In the genomic region with DNA sequence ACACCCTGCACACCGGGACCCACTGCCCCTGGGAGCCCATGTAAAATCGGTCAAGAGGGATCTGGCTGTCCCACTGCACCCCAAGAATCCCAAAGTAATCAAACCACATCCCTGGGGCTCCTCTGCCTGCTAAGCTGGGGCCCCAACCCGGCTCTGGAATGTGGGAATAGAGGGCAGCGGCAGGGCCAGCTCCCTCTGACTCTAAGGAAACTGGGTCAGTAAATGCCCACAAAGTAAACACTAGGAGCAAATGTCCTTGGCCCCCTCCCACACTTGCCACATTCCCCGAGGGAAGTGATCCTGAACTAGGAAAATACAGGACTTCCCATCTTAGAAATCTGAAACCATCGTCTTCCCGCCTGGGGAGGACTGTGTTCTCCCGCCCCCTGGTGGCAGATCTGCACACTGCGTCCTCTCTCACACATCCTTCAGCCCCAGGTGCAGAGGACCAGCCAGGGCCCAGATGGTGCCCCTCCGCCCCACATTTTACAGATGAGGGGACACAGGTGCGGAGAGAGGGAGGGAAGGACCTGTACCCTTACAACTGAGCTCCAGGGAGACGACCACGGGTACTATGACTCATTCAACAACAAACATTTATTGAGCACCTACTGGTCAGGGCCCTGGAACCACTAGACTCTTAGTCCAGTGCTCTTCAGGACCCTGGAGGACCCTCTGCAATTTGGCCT, we compare ENCODE assay signal across 8 cellular contexts. TPM values are rescaled to one million over a fixed set of nuclear protein-coding genes. Genes with fewer than 3 reads are reported as not detected.
DNase-seq lines count a peak whose midpoint lies in the region; ATAC-seq and TF ChIP-seq lines count a peak whose summit lies in the region.

No MANE protein-coding gene starts in this region.

- H3K9me3 ChIP-seq in WERI-Rb-1 (ENCODE audit: severe bottlenecking) = no peaks in the 10 kb centered on the region
- H3K9me3 ChIP-seq in mammary epithelial cell (replicated peaks; ENCODE audit: insufficient read depth, low read length) = no peaks in the 10 kb centered on the region

- no peaks in the 10 kb centered on the region for H4K20me1 ChIP-seq in mammary epithelial cell (ENCODE audit: insufficient read depth, low read length)

- H3K27ac ChIP-seq in WERI-Rb-1 (no peak overlapping the region), mammary epithelial cell (ENCODE audit: insufficient read depth, low read depth, low read length) (peak overlapping the region; percentile 93)

- H3K36me3 ChIP-seq in WERI-Rb-1 = peaks cover 33% of the 10 kb centered on the region
- no peaks in the 10 kb centered on the region for H3K36me3 ChIP-seq in mammary epithelial cell (ENCODE audit: insufficient read depth, low read length)

- peak; percentile 56 to 81 (median 76) for DNase-seq in NCI-H1417 (lab: John Stamatoyannopoulos, UW)
- DNase-seq in NCI-H1417 treated with DMSO at 0.1 percent for 48 hours (lab: John Stamatoyannopoulos, UW) = no peak
- DNase-seq in NCI-H2081 treated with DMSO at 0.1 percent for 48 hours (lab: John Stamatoyannopoulos, UW) = peak; percentile 27
- peak; percentile 89 for DNase-seq in WERI-Rb-1
- DNase-seq in mammary epithelial cell = peak; percentile 76
- DNase-seq in iris pigment epithelial cell (ENCODE audit: low read depth) = peak; percentile 59
- peak; percentile 82 for DNase-seq in stimulated activated CD4-positive, alpha-beta T cell treated with anti-CD3 and anti-CD28 coated beads, Interleukin-15, amount 100 ng/mL, for 24 hours

- intact Hi-C loops in mammary epithelial cell (cut with micrococcal nuclease) = loop anchor here (1.0 to 2.0 kb wide), 4 partner anchors 15 to 105 kb away; a partner anchor contains a TSS

- no peaks in the 10 kb centered on the region for H3K27me3 ChIP-seq in WERI-Rb-1 (ENCODE audit: insufficient read depth, low read depth, severe bottlenecking)
- no peaks in the 10 kb centered on the region for H3K27me3 ChIP-seq in mammary epithelial cell (ENCODE audit: insufficient read depth, low read length)

- H3K79me2 ChIP-seq in mammary epithelial cell (ENCODE audit: insufficient read depth, low read length) = no peaks in the 10 kb centered on the region

- dilution Hi-C loops in mammary epithelial cell (cut with HindIII; ENCODE audit: low sequenced_read_pairs) = loop anchor here (5.0 kb wide), 1 partner anchor 59 kb away; no protein-coding TSS in a partner anchor

- H3K4me2 ChIP-seq in mammary epithelial cell (ENCODE audit: insufficient read depth, low read depth, low read length) = peak overlapping the region; percentile 46

- no TSS peak for BruUV-seq in mammary epithelial cell (replicated peaks; lab: Mats Ljungman, UMichigan)

- CTCF ChIA-PET in mammary epithelial cell (lab: Charles Lee; ENCODE audit: low non-redundant PET) = interaction anchor here (0.7 to 2.0 kb wide), 2 partner anchors 10 to 15 kb away, joined by 4 to 39 read pairs; a partner anchor contains a TSS

- peak overlapping the region; percentile 65 for H3K9ac ChIP-seq in mammary epithelial cell (ENCODE audit: insufficient read depth, low read length)

- H3K4me1 ChIP-seq in mammary epithelial cell (ENCODE audit: insufficient read depth, low read length) = peaks cover 23% of the 10 kb centered on the region

- in situ Hi-C loops in mammary epithelial cell (cut with MboI; ENCODE audit: low sequenced_read_pairs in 2 of 2) = loop anchor here in 1 of 2 donors (5.0 kb wide), 1 partner anchor 64 kb away; no protein-coding TSS in a partner anchor

- no peak overlapping the region for H3K4me3 ChIP-seq in WERI-Rb-1 (ENCODE audit: low read depth, low read length)
- peak overlapping the region in 1 of 3 experiments; percentile 22 for H3K4me3 ChIP-seq in mammary epithelial cell (replicated peaks in 1 of 3; ENCODE audit: insufficient read depth in 1 of 3, low read depth in 2 of 3, low read length in 3 of 3)

- TF ChIP-seq CTCF in WERI-Rb-1 (IDR thresholded peaks at IDR 0.05; ENCODE audit: low read depth, low read length) = peak; percentile 98
- peak; percentile 96 to 98 for TF ChIP-seq CTCF in mammary epithelial cell (conservative IDR thresholded peaks at IDR 0.05 in 1 of 2, IDR thresholded peaks at IDR 0.05 in 1 of 2; ENCODE audit: extremely low read depth in 1 of 2, insufficient read depth in 1 of 2, low read depth in 1 of 2, low read length in 2 of 2)

- ATAC-seq in GM21619 (IDR thresholded peaks at IDR 0.05; ENCODE audit: unreplicated experiment) = no peak

- WGBS in mammary epithelial cell (ENCODE audit: low coverage, missing lambda C conversion rate) = 2% methylated on average over 12 of the region's 13 CpGs

- H2AFZ ChIP-seq in mammary epithelial cell (ENCODE audit: low read depth, low read length) = no peak overlapping the region

RNA-seq across cellular contexts. Expression of a gene that starts 10.2 kb away (rescaled TPM):
- 10 to 100 TPM; 30.5 to 42.3 TPM for total RNA-seq in mammary epithelial cell
- 32.7 TPM for polyA plus RNA-seq in mammary epithelial cell
- polyA minus RNA-seq in mammary epithelial cell = 6.2 TPM

RNA-seq across cellular contexts. Expression of a gene that starts 11.3 kb away (rescaled TPM):
- 100 to 1,000 TPM; 131 to 137 TPM for total RNA-seq in mammary epithelial cell
- 99.6 TPM for polyA plus RNA-seq in mammary epithelial cell
- 46.0 TPM for polyA minus RNA-seq in mammary epithelial cell

RNA-seq across cellular contexts. Expression of a gene that starts 15.0 kb away (rescaled TPM):
- 100 to 1,000 TPM; 444 to 578 TPM for total RNA-seq in mammary epithelial cell
- 223 TPM for polyA plus RNA-seq in mammary epithelial cell
- polyA minus RNA-seq in mammary epithelial cell = 582 TPM

RNA-seq across cellular contexts. Expression of a gene that starts 34.5 kb away (rescaled TPM):
- 10 to 100 TPM; 40.5 to 55.2 TPM for total RNA-seq in mammary epithelial cell
- polyA plus RNA-seq in mammary epithelial cell = 55.0 TPM
- 46.8 TPM for polyA minus RNA-seq in mammary epithelial cell

RNA-seq across cellular contexts. Expression of a gene that starts 36.1 kb away (rescaled TPM):
- under 1 TPM; 0.38 to 0.67 TPM for total RNA-seq in mammary epithelial cell
- polyA plus RNA-seq in mammary epithelial cell = 0.11 TPM
- polyA minus RNA-seq in mammary epithelial cell = not detected
